In genomic region chr12:121817648-121818043, GRCh38 we compare ENCODE assay signal across 1 cellular context.
TF ChIP-seq lines count a peak whose summit lies in the region.

No MANE protein-coding gene starts in this region.

TF ChIP-seq in H1, 55 proteins besides CTCF, POLR2A, EP300 and RAD21 (continued from another document):
- TF ChIP-seq ATF2 (IDR thresholded peaks at IDR 0.05; ENCODE audit: low read length) (no peak), KDM4A (IDR thresholded peaks at IDR 0.05; ENCODE audit: low read depth, low read length, severe bottlenecking) (no peak), CEBPB (IDR thresholded peaks at IDR 0.05; ENCODE audit: low read depth, low read length) (no peak), EGR1 (IDR thresholded peaks at IDR 0.05; ENCODE audit: borderline replicate concordance, low read depth, low read length) (no peak), SRF (IDR thresholded peaks at IDR 0.05; ENCODE audit: low read depth, low read length) (no peak)
TF ChIP-seq in H1: peak in this region for 0.
